In the genomic region with DNA sequence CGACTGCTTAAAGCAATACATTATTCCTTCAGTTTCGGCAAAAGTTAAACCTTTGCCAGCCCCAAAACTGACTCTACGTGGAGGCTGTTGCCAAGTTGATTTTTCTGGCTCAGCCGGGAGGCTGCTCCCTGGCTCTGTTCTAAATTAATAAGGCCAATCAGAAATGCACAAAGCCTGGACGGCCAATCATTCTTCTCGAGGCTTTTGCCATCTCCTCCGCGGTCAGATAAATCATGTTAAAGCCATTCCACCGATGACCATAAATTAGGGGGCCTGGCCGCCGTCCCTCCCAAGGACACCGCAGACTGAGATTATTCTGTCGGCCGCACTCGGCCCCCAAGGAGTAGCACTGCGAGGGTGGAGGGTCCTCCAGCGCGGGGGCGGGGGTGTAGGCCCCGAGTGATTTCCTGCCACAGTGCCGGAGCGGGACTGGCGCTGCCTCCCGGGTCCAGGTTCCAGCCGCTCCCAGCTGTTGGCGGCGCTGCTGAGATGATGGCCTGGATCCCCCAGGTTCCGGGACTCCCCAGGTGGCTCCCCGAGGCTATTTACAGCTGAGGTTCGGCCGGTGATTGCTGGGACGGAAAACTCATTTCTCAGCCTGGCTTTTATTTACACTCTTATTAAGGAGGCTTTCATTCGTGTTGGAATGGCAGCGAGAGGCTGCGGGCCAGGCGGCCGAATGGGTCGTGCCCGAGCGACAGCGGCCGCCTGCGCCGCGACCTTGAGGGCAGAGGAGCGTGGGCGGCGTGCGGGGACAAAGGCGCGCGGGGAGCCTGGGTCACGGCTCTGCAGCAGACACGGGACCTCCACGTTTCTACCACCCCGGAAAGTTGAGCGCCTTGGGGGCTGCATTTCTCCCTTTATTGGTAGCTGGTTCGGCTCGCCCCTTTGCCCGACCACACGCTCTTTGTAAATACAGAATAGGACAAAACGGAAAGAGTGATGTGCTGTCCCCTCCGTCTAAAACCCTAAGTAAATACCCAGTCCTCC, we compare ENCODE assay signal across 8 cellular contexts.
DNase-seq lines count a peak whose midpoint lies in the region; ATAC-seq and TF ChIP-seq lines count a peak whose summit lies in the region.

No MANE protein-coding gene starts in this region.

- H3K9me3 ChIP-seq in DOHH2 (ENCODE audit: control insufficient read depth, insufficient read depth, low read length) (no peaks in the 10 kb centered on the region), MG63 (no peaks in the 10 kb centered on the region), esophagus muscularis mucosa (no peaks in the 10 kb centered on the region)

- WGBS in esophagus muscularis mucosa: 1% methylated on average over 46 of the region's 63 CpGs

- H3K4me3 Mint-ChIP-seq in mesothelial cell of epicardium: peak overlapping the region; percentile 79

- H3K36me3 ChIP-seq in DOHH2 (ENCODE audit: control insufficient read depth, low read length): no peaks in the 10 kb centered on the region
- no peaks in the 10 kb centered on the region for H3K36me3 ChIP-seq in MG63
- no peaks in the 10 kb centered on the region for H3K36me3 ChIP-seq in esophagus muscularis mucosa

- H3F3A ChIP-seq in DOHH2 (ENCODE audit: control insufficient read depth, insufficient read depth): no peaks in the 10 kb centered on the region

- no peaks in the 10 kb centered on the region for H3K9me3 Mint-ChIP-seq in mesothelial cell of epicardium

- peak; percentile 89 for DNase-seq in MG63
- peak; percentile 57 for DNase-seq in activated CD8-positive, alpha-beta memory T cell treated with anti-CD3 and anti-CD28 coated beads, Interleukin-2, amount 50 U/mL, for 48 hours
- peak; percentile 92 for DNase-seq in esophagus muscularis mucosa (ENCODE audit: extremely low spot score)
- peak; percentile 55 to 65 for DNase-seq in mesothelial cell of epicardium (ENCODE audit: low spot score in 2 of 2, unreplicated experiment in 2 of 2)
- no peak for DNase-seq in NCI-H146 (lab: John Stamatoyannopoulos, UW)

- H3K9me2 ChIP-seq in DOHH2 (replicated peaks; ENCODE audit: control insufficient read depth, low read length): no peaks in the 10 kb centered on the region

- peaks cover 9% of the 10 kb centered on the region for H3K4me1 ChIP-seq in DOHH2 (ENCODE audit: control insufficient read depth, low read length)
- H3K4me1 ChIP-seq in esophagus muscularis mucosa: peaks cover 9 to 20% (median 18%) of the 10 kb centered on the region in 4 donors

- no peaks in the 10 kb centered on the region for H3K79me2 ChIP-seq in DOHH2 (ENCODE audit: control insufficient read depth, low read length)

- H3K4me1 Mint-ChIP-seq in mesothelial cell of epicardium: peaks cover 38% of the 10 kb centered on the region

- H4K20me1 ChIP-seq in DOHH2 (ENCODE audit: control insufficient read depth, insufficient read depth, low read depth, low read length): no peaks in the 10 kb centered on the region

- intact Hi-C loops in esophagus muscularis mucosa (cut with DNase I): loop anchor here (2.0 to 10.0 kb wide), 2 partner anchors 29 to 103 kb away; no protein-coding TSS in a partner anchor

- TF ChIP-seq POLR2A in esophagus muscularis mucosa (IDR thresholded peaks at IDR 0.05; ENCODE audit: low read depth): no peak

- H3K27me3 Mint-ChIP-seq in mesothelial cell of epicardium (ENCODE audit: low read depth): peaks cover 14% of the 10 kb centered on the region

- H3K36me3 Mint-ChIP-seq in mesothelial cell of epicardium: no peaks in the 10 kb centered on the region

- TF ChIP-seq EP300 in esophagus muscularis mucosa (IDR thresholded peaks at IDR 0.05): no peak

- H3K27ac ChIP-seq in DOHH2 (ENCODE audit: low read depth, low read length) (no peak overlapping the region), esophagus muscularis mucosa (replicated peaks in 1 of 4) (peak overlapping the region; percentile 69 to 78 (median 73)), temporal lobe (ENCODE audit: low read depth, low read length) (peak overlapping the region; percentile 22)

- peaks cover 56% of the 10 kb centered on the region for H3K27me3 ChIP-seq in DOHH2 (ENCODE audit: control insufficient read depth, low read length)
- H3K27me3 ChIP-seq in MG63: no peaks in the 10 kb centered on the region
- no peaks in the 10 kb centered on the region for H3K27me3 ChIP-seq in esophagus muscularis mucosa

- TF ChIP-seq CTCF in DOHH2 (IDR thresholded peaks at IDR 0.05; ENCODE audit: low read depth, low read length, poor library complexity, severe bottlenecking) (no peak), esophagus muscularis mucosa (IDR thresholded peaks at IDR 0.05) (peak; percentile 33 to 39 (median 39)), mesothelial cell of epicardium (IDR thresholded peaks at IDR 0.05; ENCODE audit: unreplicated experiment) (no peak)

- peak overlapping the region; percentile 80 for H3K27ac Mint-ChIP-seq in mesothelial cell of epicardium

- H3K4me3 ChIP-seq in DOHH2 (ENCODE audit: low read length) (peak overlapping the region; percentile 40), MG63 (peak overlapping the region; percentile 46), esophagus muscularis mucosa (peak overlapping the region; percentile 61 to 71 (median 64))

- H3K4me2 ChIP-seq in DOHH2 (ENCODE audit: low read length): peak overlapping the region; percentile 56

- ATAC-seq in GM21717 (IDR thresholded peaks at IDR 0.05; ENCODE audit: unreplicated experiment): peak; percentile 57

Comparison
In these comparisons a context has a peak if more than half of its experiments do, and no peak if none do; other contexts are left out.
1. CTCF ChIP-seq: peak in esophagus muscularis mucosa (3 of 3); none in DOHH2 (single experiment) and mesothelial cell of epicardium (single experiment).
2. Peak in every context shown above with its lines, with median percentiles within 50 percentile points of each other: H3K4me3 ChIP-seq.